ENCODE assay signal across 22 cellular contexts in the genomic region with DNA sequence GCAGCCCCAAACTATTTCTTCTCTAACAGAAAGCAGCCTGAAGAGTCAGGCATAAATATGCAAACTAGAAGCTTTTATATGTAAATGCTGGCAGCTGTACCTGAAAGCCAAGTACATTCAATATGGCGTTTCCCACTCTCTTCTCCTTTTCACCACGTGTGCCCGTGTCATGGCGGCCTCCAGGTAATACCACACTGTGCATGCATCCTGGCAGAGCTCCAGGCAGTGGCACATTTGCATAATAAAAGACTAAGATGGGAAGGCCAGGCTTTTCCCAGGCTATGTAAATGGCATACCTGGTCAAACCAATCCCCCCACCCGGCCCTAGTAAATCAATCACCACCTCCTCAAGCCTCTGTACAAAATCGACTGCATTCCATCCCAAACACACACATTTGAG.
DNase-seq lines count a peak whose midpoint lies in the region; ATAC-seq and TF ChIP-seq lines count a peak whose summit lies in the region.
"Had no signal": no experiment of that assay in that cellular context is flagged by ENCODE, and none has a peak within 500 bp of the region (broad histone marks: within the 10 kb centered on the region; RNA-seq: fewer than 3 reads in every experiment).

No MANE protein-coding gene starts in this region.

- H3K79me2 ChIP-seq in GM23338 (replicated peaks; ENCODE audit: insufficient read depth) = no peaks in the 10 kb centered on the region
- H3K79me2 ChIP-seq: hepatocyte had no signal

- peaks cover 28% of the 10 kb centered on the region for H3K4me1 Mint-ChIP-seq in GM23338
- H3K4me1 Mint-ChIP-seq: naive thymus-derived CD8-positive, alpha-beta T cell had no signal

- H3K4me1 ChIP-seq in GM23338 (ENCODE audit: insufficient read depth) (peaks cover 12% of the 10 kb centered on the region; the same call in 1 of the 2 replicates), iPS DF 6.9 (ENCODE audit: control insufficient read depth, insufficient read depth, low read length) (peaks cover 6% of the 10 kb centered on the region; the same call in 1 of the 2 replicates), BE2C (no peaks in the 10 kb centered on the region), testis (no peaks in the 10 kb centered on the region)
- H3K4me1 ChIP-seq: thyroid gland had no signal

- H3K4me3 ChIP-seq in GM23338 = no peak overlapping the region
- H3K4me3 ChIP-seq in iPS DF 6.9 (ENCODE audit: low read length) = no peak overlapping the region
- H3K4me3 ChIP-seq in BE2C (ENCODE audit: low read depth, low read length) = no peak overlapping the region
- H3K4me3 ChIP-seq in testis = no peak overlapping the region
- H3K4me3 ChIP-seq: hepatocyte, thyroid gland had no signal

- DNase-seq in GM23338 (ENCODE audit: low spot score) = peak; percentile 97
- peak; percentile 87 for DNase-seq in NCI-H1048 (lab: John Stamatoyannopoulos, UW)
- DNase-seq in NCI-H510A (lab: John Stamatoyannopoulos, UW) = peak; percentile 73
- peak; percentile 80 for DNase-seq in iPS DF 6.9 (ENCODE audit: low read depth, low spot score)
- DNase-seq in BE2C = no peak
- DNase-seq in testis = no peak
- DNase-seq in T-helper 9 cell = no peak
- DNase-seq: activated CD4-positive, alpha-beta memory T cell treated with anti-CD3 and anti-CD28 coated beads for 36 hours; activated effector memory CD4-positive, alpha-beta T cell treated with anti-CD3 and anti-CD28 coated beads, Interleukin-2, amount 50 U/mL, for 16 hours; activated T-cell treated with anti-CD3 and anti-CD28 coated beads for 4 hours; CD4-positive, alpha-beta T cell; DMS53; mesenchymal stem cell; naive thymus-derived CD8-positive, alpha-beta T cell; NCI-H1092; NCI-H446 treated with DMSO at 0.1 percent for 48 hours; stimulated activated CD4-positive, alpha-beta T cell treated with anti-CD3 and anti-CD28 coated beads, Interleukin-2, amount 100 ng/mL, for 48 hours; stimulated activated naive CD4-positive, alpha-beta T cell treated with Interleukin-2 at 50 U/mL for 16 hours; thyroid gland had no signal

- no CpG with 5 or more reads among the region's 6 CpGs for WGBS in iPS DF 6.9 (ENCODE audit: insufficient coverage, insufficient read length)
- 72 to 84% methylated on average over 6 of the region's 6 CpGs for WGBS in testis, 2 donors

- no peaks in the 10 kb centered on the region for H3F3A ChIP-seq in GM23338 (replicated peaks; ENCODE audit: low read depth)

- intact Hi-C loops in testis (cut with DNase I; ENCODE audit: low total_unique reads) = no loop called here

- H3K9me3 ChIP-seq in iPS DF 6.9 (ENCODE audit: control insufficient read depth, insufficient read depth, low read length) = no peaks in the 10 kb centered on the region
- H3K9me3 ChIP-seq in BE2C = no peaks in the 10 kb centered on the region; the same call in 1 of the 2 replicates
- H3K9me3 ChIP-seq in testis = no peaks in the 10 kb centered on the region
- H3K9me3 ChIP-seq: thyroid gland had no signal

- H3K9me2 ChIP-seq in GM23338 (ENCODE audit: insufficient read depth) = peaks cover 7% of the 10 kb centered on the region; the same call in 1 of the 2 replicates

- H2AFZ ChIP-seq in GM23338 = no peak overlapping the region
- H2AFZ ChIP-seq: hepatocyte had no signal

- H3K27me3 Mint-ChIP-seq in GM23338 (ENCODE audit: insufficient read depth, low read depth, poor library complexity) = peaks cover 7% of the 10 kb centered on the region
- H3K27me3 Mint-ChIP-seq: activated CD4-positive, alpha-beta memory T cell treated with anti-CD3 and anti-CD28 coated beads for 36 hours; CD4-positive, alpha-beta T cell had no signal

- peaks cover 37% of the 10 kb centered on the region for H3K9me3 Mint-ChIP-seq in GM23338
- H3K9me3 Mint-ChIP-seq: activated CD4-positive, alpha-beta memory T cell treated with anti-CD3 and anti-CD28 coated beads for 36 hours; CD4-positive, alpha-beta T cell had no signal

- H3K27ac ChIP-seq in GM23338 (ENCODE audit: low read depth) (peak overlapping the region; percentile 91), iPS DF 6.9 (ENCODE audit: low read length) (no peak overlapping the region), testis (no peak overlapping the region)
- H3K27ac ChIP-seq: foreskin keratinocyte, hepatocyte, thyroid gland had no signal

- no peak overlapping the region for H3K4me2 ChIP-seq in GM23338
- H3K4me2 ChIP-seq: hepatocyte had no signal

- no peaks in the 10 kb centered on the region for H3K27me3 ChIP-seq in GM23338 (ENCODE audit: insufficient read depth)
- no peaks in the 10 kb centered on the region for H3K27me3 ChIP-seq in iPS DF 6.9 (ENCODE audit: control insufficient read depth, insufficient read depth, low read length)
- H3K27me3 ChIP-seq in BE2C = no peaks in the 10 kb centered on the region
- no peaks in the 10 kb centered on the region for H3K27me3 ChIP-seq in testis
- H3K27me3 ChIP-seq: foreskin keratinocyte, hepatocyte, thyroid gland had no signal

- peaks cover 43% of the 10 kb centered on the region for H3K36me3 Mint-ChIP-seq in GM23338 (ENCODE audit: low read depth)
- H3K36me3 Mint-ChIP-seq: activated CD4-positive, alpha-beta memory T cell treated with anti-CD3 and anti-CD28 coated beads for 36 hours; naive thymus-derived CD8-positive, alpha-beta T cell had no signal

- peak; percentile 99 for ATAC-seq in GM23338
- ATAC-seq in GM21423 (IDR thresholded peaks at IDR 0.05; ENCODE audit: unreplicated experiment) = no peak
- ATAC-seq: foreskin keratinocyte; naive thymus-derived CD8-positive, alpha-beta T cell had no signal

- no peak overlapping the region for H3K4me3 Mint-ChIP-seq in GM23338
- H3K4me3 Mint-ChIP-seq: activated CD4-positive, alpha-beta memory T cell treated with anti-CD3 and anti-CD28 coated beads for 36 hours; CD4-positive, alpha-beta T cell; naive thymus-derived CD8-positive, alpha-beta T cell had no signal

- no peak for TF ChIP-seq CTCF in GM23338 (conservative IDR thresholded peaks at IDR 0.05; ENCODE audit: low read depth in 2 of 2)
- no peak for TF ChIP-seq CTCF in BE2C (IDR thresholded peaks at IDR 0.05; ENCODE audit: low read depth, low read length)
- TF ChIP-seq CTCF in testis (IDR thresholded peaks at IDR 0.05) = no peak

- no peaks in the 10 kb centered on the region for H4K20me1 ChIP-seq in GM23338 (replicated peaks; ENCODE audit: insufficient read depth)

- H3K27ac Mint-ChIP-seq in GM23338 = peak overlapping the region; percentile 98
- H3K27ac Mint-ChIP-seq: activated CD4-positive, alpha-beta memory T cell treated with anti-CD3 and anti-CD28 coated beads for 36 hours; CD4-positive, alpha-beta T cell; naive thymus-derived CD8-positive, alpha-beta T cell had no signal

- TF ChIP-seq POLR2A in testis (IDR thresholded peaks at IDR 0.05) = no peak

- H3K36me3 ChIP-seq in GM23338 (ENCODE audit: insufficient read depth) (no peaks in the 10 kb centered on the region; the same call in 1 of the 2 replicates), iPS DF 6.9 (ENCODE audit: control insufficient read depth, insufficient read depth, low read length) (no peaks in the 10 kb centered on the region), BE2C (no peaks in the 10 kb centered on the region), testis (ENCODE audit: low read depth, missing control alignments) (no peaks in the 10 kb centered on the region)
- H3K36me3 ChIP-seq: thyroid gland had no signal

TF ChIP-seq in GM23338, 12 proteins besides CTCF, POLR2A, EP300 and RAD21 (continues in another document):
- no peak for TF ChIP-seq EZH2phosphoT487 (IDR thresholded peaks at IDR 0.05; ENCODE audit: unreplicated experiment)

Comparison
In these comparisons a context has a peak if more than half of its experiments do, and no peak if none do; other contexts are left out.
1. DNase-seq: peak in GM23338 (single experiment), NCI-H1048 (single experiment), NCI-H510A (single experiment) and iPS DF 6.9 (single experiment); none in BE2C (single experiment), testis (single experiment) and T-helper 9 cell (single experiment).